ENCODE assay signal across 24 cellular contexts in genomic region chr7:31382722-31383121, GRCh38. TPM values are rescaled to one million over a fixed set of nuclear protein-coding genes. Genes with fewer than 3 reads are reported as not detected.
"Had no signal": no experiment of that assay in that cellular context is flagged by ENCODE, and none has a peak within 500 bp of the region (broad histone marks: within the 10 kb centered on the region; RNA-seq: fewer than 3 reads in every experiment).

No MANE protein-coding gene starts in this region.

- FAIRE-seq: keratinocyte, pancreas had no signal

- H3K4me1 ChIP-seq: gastrocnemius medialis, heart right ventricle, left lung, lower lobe of right lung, pancreas, right lobe of liver, spleen, testis, tibial nerve, upper lobe of right lung, vagina had no signal

- H3K9me3 ChIP-seq: gastrocnemius medialis, heart right ventricle, left lung, lower lobe of right lung, pancreas, right lobe of liver, testis, tibial nerve, upper lobe of right lung, vagina had no signal

- H3K27ac Mint-ChIP-seq: natural killer cell treated with Interleukin-12 subunit alpha and Interleukin-12 subunit beta and Interleukin-15 and Interleukin-18, amount 100 ng/mL, for 72 hours; progenitor cell of endocrine pancreas; stimulated activated memory B cell treated with anti-CD40 and anti-IgM and Interleukin-4, amounts not matched to agents 10 μg/mL and 1 μg/mL and 100 μg/mL, for 72 hours; stimulated activated naive CD8-positive, alpha-beta T cell treated with anti-CD3 and anti-CD28 coated beads, Interleukin-15, Interleukin-2, amounts not matched to agents 100 ng/mL and 50 ng/mL, for 24 hours had no signal

- H3K27me3 Mint-ChIP-seq: natural killer cell treated with Interleukin-12 subunit alpha and Interleukin-12 subunit beta and Interleukin-15 and Interleukin-18, amount 100 ng/mL, for 72 hours; progenitor cell of endocrine pancreas; stimulated activated memory B cell treated with anti-CD40 and anti-IgM and Interleukin-4, amounts not matched to agents 10 μg/mL and 1 μg/mL and 100 μg/mL, for 72 hours; stimulated activated naive CD8-positive, alpha-beta T cell treated with anti-CD3 and anti-CD28 coated beads, Interleukin-15, Interleukin-2, amounts not matched to agents 100 ng/mL and 50 ng/mL, for 24 hours had no signal

- H3K4me3 ChIP-seq: gastrocnemius medialis, heart right ventricle, left lung, lower lobe of right lung, pancreas, right lobe of liver, spleen, testis, tibial nerve, upper lobe of right lung, vagina had no signal

- H3K4me3 Mint-ChIP-seq: natural killer cell treated with Interleukin-12 subunit alpha and Interleukin-12 subunit beta and Interleukin-15 and Interleukin-18, amount 100 ng/mL, for 72 hours; stimulated activated memory B cell treated with anti-CD40 and anti-IgM and Interleukin-4, amounts not matched to agents 10 μg/mL and 1 μg/mL and 100 μg/mL, for 72 hours; stimulated activated naive CD8-positive, alpha-beta T cell treated with anti-CD3 and anti-CD28 coated beads, Interleukin-15, Interleukin-2, amounts not matched to agents 100 ng/mL and 50 ng/mL, for 24 hours had no signal

- H3K9me3 Mint-ChIP-seq: natural killer cell treated with Interleukin-12 subunit alpha and Interleukin-12 subunit beta and Interleukin-15 and Interleukin-18, amount 100 ng/mL, for 72 hours had no signal

- H3K36me3 Mint-ChIP-seq: natural killer cell treated with Interleukin-12 subunit alpha and Interleukin-12 subunit beta and Interleukin-15 and Interleukin-18, amount 100 ng/mL, for 72 hours; stimulated activated memory B cell treated with anti-CD40 and anti-IgM and Interleukin-4, amounts not matched to agents 10 μg/mL and 1 μg/mL and 100 μg/mL, for 72 hours had no signal

- H3K27ac ChIP-seq: gastrocnemius medialis, heart right ventricle, left lung, lower lobe of right lung, pancreas, right lobe of liver, spleen, testis, tibial nerve, upper lobe of right lung, vagina had no signal

- H3K36me3 ChIP-seq: gastrocnemius medialis, heart right ventricle, left lung, lower lobe of right lung, pancreas, right lobe of liver, spleen, tibial nerve, upper lobe of right lung, vagina had no signal

- H3K27me3 ChIP-seq: gastrocnemius medialis, left lung, pancreas, right lobe of liver, spleen, testis, tibial nerve, upper lobe of right lung, vagina had no signal

- H3K4me1 Mint-ChIP-seq: stimulated activated memory B cell treated with anti-CD40 and anti-IgM and Interleukin-4, amounts not matched to agents 10 μg/mL and 1 μg/mL and 100 μg/mL, for 72 hours had no signal

- DNase-seq: gastrocnemius medialis; heart right ventricle; left lung; lower lobe of right lung; mesenchymal stem cell; midbrain; occipital lobe; pancreas; right lobe of liver; spleen; stimulated activated CD4-positive, alpha-beta T cell treated with anti-CD3 and anti-CD28 coated beads, Interleukin-15, amount 100 ng/mL, for 24 hours; stimulated activated CD4-positive, alpha-beta T cell treated with anti-CD3 and anti-CD28 coated beads, Interleukin-1b, Interleukin-23, amount 100 ng/mL, for 48 hours; stimulated activated CD4-positive, alpha-beta T cell treated with anti-CD3 and anti-CD28 coated beads, Interleukin-4, amount 100 ng/mL, for 24 hours; testis; upper lobe of right lung had no signal

RNA-seq across cellular contexts. Expression of gene NEUROD6, which starts 42.2 kb away (rescaled TPM):
- total RNA-seq: fibroblast of lung; gastrocnemius medialis; heart right ventricle; left lung; lower lobe of right lung; natural killer cell treated with Interleukin-12 subunit alpha and Interleukin-12 subunit beta and Interleukin-15 and Interleukin-18, amount 100 ng/mL, for 72 hours; pancreas; progenitor cell of endocrine pancreas; right lobe of liver; spleen; subcutaneous adipose tissue; testis; tibial nerve; upper lobe of right lung; vagina had no signal
- polyA plus RNA-seq: fibroblast of lung, heart right ventricle, keratinocyte, pancreas, spleen had no signal
